In genomic region chr12:65215449-65215848, GRCh38 we compare ENCODE assay signal across 21 cellular contexts. TPM values are rescaled to one million over a fixed set of nuclear protein-coding genes. Genes with fewer than 3 reads are reported as not detected.
DNase-seq lines count a peak whose midpoint lies in the region; ATAC-seq and TF ChIP-seq lines count a peak whose summit lies in the region.
"Had no signal": no experiment of that assay in that cellular context is flagged by ENCODE, and none has a peak within 500 bp of the region (broad histone marks: within the 10 kb centered on the region; RNA-seq: fewer than 3 reads in every experiment).

No MANE protein-coding gene starts in this region.

- POLR2A ChIA-PET in naive thymus-derived CD8-positive, alpha-beta T cell (lab: Charles Lee): no interaction called here

- H3K9me3 ChIP-seq in cardiac muscle cell (ENCODE audit: low read depth): no peaks in the 10 kb centered on the region
- peaks cover 0 to 4% (median 0%) of the 10 kb centered on the region in 12 donors for H3K9me3 ChIP-seq in heart left ventricle
- H3K9me3 ChIP-seq in T-helper 17 cell (ENCODE audit: control insufficient read depth, low read length, poor library complexity, severe bottlenecking): peaks cover 3% of the 10 kb centered on the region
- no peaks in the 10 kb centered on the region for H3K9me3 ChIP-seq in uterus
- peaks cover 0 to 2% (median under 1%) of the 10 kb centered on the region in 4 donors for H3K9me3 ChIP-seq in stomach
- H3K9me3 ChIP-seq: SJCRH30 had no signal

- TF ChIP-seq CTCF in cardiac muscle cell (IDR thresholded peaks at IDR 0.05; ENCODE audit: low read depth, low read length): no peak
- no peak for TF ChIP-seq CTCF in heart left ventricle (IDR thresholded peaks at IDR 0.05)
- no peak for TF ChIP-seq CTCF in uterus (IDR thresholded peaks at IDR 0.05)
- no peak for TF ChIP-seq CTCF in stomach (IDR thresholded peaks at IDR 0.05)

- TF ChIP-seq POLR2A in heart left ventricle (IDR thresholded peaks at IDR 0.05) (no peak), uterus (IDR thresholded peaks at IDR 0.05) (no peak), stomach (IDR thresholded peaks at IDR 0.05) (no peak)

- DNase-seq in cardiac muscle cell (ENCODE audit: low read depth in 1 of 2, low spot score in 1 of 2): no peak
- no peak for DNase-seq in heart left ventricle
- DNase-seq in T-helper 17 cell: no peak
- no peak for DNase-seq in naive thymus-derived CD8-positive, alpha-beta T cell
- no peak for DNase-seq in uterus
- DNase-seq in stomach: no peak
- DNase-seq: CD4-positive, CD25-positive, alpha-beta regulatory T cell; COR-L47; IMR-90; KG1; MG63; NCI-H2029; NCI-H446 treated with DMSO at 0.1 percent for 48 hours; NCI-H526; NCI-H82; PC-9; SJCRH30 had no signal

- intact Hi-C loops in heart left ventricle (cut with DNase I): no loop called here
- intact Hi-C loops in uterus (cut with DNase I; ENCODE audit: low total_unique reads): no loop called here
- intact Hi-C loops in stomach (cut with DNase I; ENCODE audit: low total_unique reads): no loop called here

- H3K27me3 ChIP-seq in cardiac muscle cell (no peaks in the 10 kb centered on the region), heart left ventricle (no peaks in the 10 kb centered on the region), uterus (no peaks in the 10 kb centered on the region), stomach (no peaks in the 10 kb centered on the region)
- H3K27me3 ChIP-seq: BLaER1, MG63, SJCRH30 had no signal

- peaks cover 11% of the 10 kb centered on the region for H3K36me3 ChIP-seq in cardiac muscle cell
- peaks cover 0 to 32% (median 21%) of the 10 kb centered on the region in 9 donors for H3K36me3 ChIP-seq in heart left ventricle
- no peaks in the 10 kb centered on the region for H3K36me3 ChIP-seq in uterus
- peaks cover 0 to 46% (median 28%) of the 10 kb centered on the region in 4 donors for H3K36me3 ChIP-seq in stomach

- H3K36me3 Mint-ChIP-seq in T-helper 17 cell (ENCODE audit: low read depth): peaks cover 5% of the 10 kb centered on the region
- H3K36me3 Mint-ChIP-seq in naive thymus-derived CD8-positive, alpha-beta T cell: peaks cover 21 to 69% (median 37%) of the 10 kb centered on the region in 3 donors

- H3K9me3 Mint-ChIP-seq in naive thymus-derived CD8-positive, alpha-beta T cell: peaks cover 0 to 10% (median 5%) of the 10 kb centered on the region in 9 donors

- no peaks in the 10 kb centered on the region for H3K27me3 Mint-ChIP-seq in T-helper 17 cell
- H3K27me3 Mint-ChIP-seq in naive thymus-derived CD8-positive, alpha-beta T cell: no peaks in the 10 kb centered on the region
- H3K27me3 Mint-ChIP-seq: CD4-positive, CD25-positive, alpha-beta regulatory T cell had no signal

- H3K27ac Mint-ChIP-seq in T-helper 17 cell: peak overlapping the region; percentile 62
- H3K27ac Mint-ChIP-seq in naive thymus-derived CD8-positive, alpha-beta T cell: peak overlapping the region in 6 of 10 donors; percentile 7 to 86 (median 58)

- no peak overlapping the region for H3K4me3 Mint-ChIP-seq in T-helper 17 cell
- H3K4me3 Mint-ChIP-seq in naive thymus-derived CD8-positive, alpha-beta T cell: no peak overlapping the region
- H3K4me3 Mint-ChIP-seq: CD4-positive, CD25-positive, alpha-beta regulatory T cell had no signal

- peaks cover 14% of the 10 kb centered on the region for H3K4me1 Mint-ChIP-seq in T-helper 17 cell
- H3K4me1 Mint-ChIP-seq in naive thymus-derived CD8-positive, alpha-beta T cell: peaks cover 7 to 12% (median 11%) of the 10 kb centered on the region in 4 donors

- WGBS in heart left ventricle, 4 donors: 82 to 88% (median 87%) methylated on average over 2 of the region's 2 CpGs
- WGBS in stomach, 5 donors: 60 to 80% (median 73%) methylated on average over 2 of the region's 2 CpGs

- H3K4me3 ChIP-seq in cardiac muscle cell (no peak overlapping the region), heart left ventricle (no peak overlapping the region), uterus (no peak overlapping the region), stomach (no peak overlapping the region)
- H3K4me3 ChIP-seq: BLaER1, MG63, PC-9, SJCRH30 had no signal

- H3K4me1 ChIP-seq in cardiac muscle cell (ENCODE audit: low read depth) (peaks cover 10% of the 10 kb centered on the region), heart left ventricle (peaks cover 0 to 12% (median 7%) of the 10 kb centered on the region in 12 donors), uterus (no peaks in the 10 kb centered on the region), stomach (peaks cover 0 to 15% (median 2%) of the 10 kb centered on the region in 4 donors)
- H3K4me1 ChIP-seq: SJCRH30 had no signal

- H3K27ac ChIP-seq in cardiac muscle cell (peak overlapping the region; percentile 26), heart left ventricle (no peak overlapping the region), uterus (no peak overlapping the region), stomach (no peak overlapping the region)
- H3K27ac ChIP-seq: BLaER1, PC-9, SJCRH30 had no signal

- ATAC-seq in heart left ventricle: no peak
- no peak for ATAC-seq in T-helper 17 cell
- no peak for ATAC-seq in naive thymus-derived CD8-positive, alpha-beta T cell
- ATAC-seq in GM18909 (IDR thresholded peaks at IDR 0.05; ENCODE audit: poor library complexity, unreplicated experiment): no peak
- ATAC-seq: HCT116, Right ventricle myocardium inferior had no signal

- no peak for TF ChIP-seq EP300 in stomach (IDR thresholded peaks at IDR 0.05)

RNA-seq across cellular contexts. Expression of gene LEMD3, which starts 46.1 kb away (rescaled TPM):
- total RNA-seq in cardiac muscle cell: 69.2 and 82.1 TPM in 2 replicates
- polyA plus RNA-seq in cardiac muscle cell: 17.3 and 21.8 TPM in 2 replicates
- total RNA-seq in heart left ventricle: 10 to 100 TPM; 10.8 to 19.9 (median 13.2) TPM
- polyA plus RNA-seq in heart left ventricle: 1 to 10 TPM; 4.9 to 9.4 TPM
- 10 to 100 TPM; 52.2 to 62.1 TPM for total RNA-seq in T-helper 17 cell
- total RNA-seq in naive thymus-derived CD8-positive, alpha-beta T cell: 10 to 100 TPM; 62.1 to 62.9 TPM
- 10 to 100 TPM; 28.2 to 31.5 (median 30.9) TPM for polyA plus RNA-seq in naive thymus-derived CD8-positive, alpha-beta T cell
- 10 to 100 TPM; 35.6 to 75.9 (median 41.9) TPM for total RNA-seq in uterus
- total RNA-seq in stomach: 100 to 1,000 TPM in 1 of 5 donors, 10 to 100 TPM in 4; 10.5 to 230 (median 31.2) TPM
- polyA plus RNA-seq in stomach: 1 to 10 TPM; 2.7 to 5.8 (median 3.9) TPM
